In the genomic region with DNA sequence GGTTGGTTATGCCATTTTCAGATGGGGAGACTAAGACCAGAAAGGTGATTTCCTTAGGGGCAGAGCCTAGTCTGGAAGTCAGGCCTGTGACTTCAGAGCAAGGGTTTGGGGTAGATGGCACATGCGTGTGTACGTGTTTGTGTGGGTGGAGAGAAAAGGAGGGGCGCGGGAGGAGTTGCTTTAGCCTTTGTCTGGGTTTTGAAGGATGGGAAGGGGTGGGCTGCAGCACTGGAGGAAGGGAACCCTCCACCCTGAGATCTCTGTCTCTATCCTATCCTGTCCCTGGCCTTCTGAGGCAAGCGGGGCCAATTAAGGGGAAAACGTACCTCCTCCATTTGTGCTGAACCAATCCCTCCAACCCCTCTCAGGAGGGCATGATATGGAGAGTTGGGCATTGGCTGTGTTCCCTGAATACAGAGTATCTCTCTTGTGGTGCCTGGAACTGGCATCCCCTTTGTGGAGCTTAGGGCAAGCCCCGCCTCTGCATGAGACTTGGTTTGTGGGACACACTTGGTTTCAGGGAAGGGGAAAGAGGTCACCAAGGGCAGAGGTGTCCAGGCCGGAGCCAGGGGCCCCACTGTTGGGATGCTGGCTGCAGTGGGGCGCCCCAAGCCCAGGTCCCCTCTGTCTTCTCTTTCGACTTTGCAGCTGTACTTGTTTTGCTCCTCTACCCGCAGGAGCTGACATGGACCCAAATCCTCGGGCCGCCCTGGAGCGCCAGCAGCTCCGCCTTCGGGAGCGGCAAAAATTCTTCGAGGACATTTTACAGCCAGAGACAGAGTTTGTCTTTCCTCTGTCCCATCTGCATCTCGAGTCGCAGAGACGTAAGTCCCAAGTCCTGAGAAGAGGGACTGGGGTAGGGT, we compare ENCODE assay signal across 8 cellular contexts. TPM values are rescaled to one million over a fixed set of nuclear protein-coding genes. Genes with fewer than 3 reads are reported as not detected.
DNase-seq lines count a peak whose midpoint lies in the region; ATAC-seq, FAIRE-seq and TF ChIP-seq lines count a peak whose summit lies in the region.

A gene with protein sequence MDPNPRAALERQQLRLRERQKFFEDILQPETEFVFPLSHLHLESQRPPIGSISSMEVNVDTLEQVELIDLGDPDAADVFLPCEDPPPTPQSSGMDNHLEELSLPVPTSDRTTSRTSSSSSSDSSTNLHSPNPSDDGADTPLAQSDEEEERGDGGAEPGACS (plus strand): TSS at position 507 of the 863 bp plus-strand sequence. CDS start 179 bp downstream, at position 686.

- TF ChIP-seq POLR2A in A549 (IDR thresholded peaks at IDR 0.05; ENCODE audit: low read length) = no peak

- no peak within 1 kb of the TSS; a peak in 1 of 6 replicates for H3K27ac ChIP-seq in A549
- peak within 1 kb of the TSS; percentile 80 for H3K27ac ChIP-seq in Panc1 (ENCODE audit: low read length)
- H3K27ac ChIP-seq in mesenchymal stem cell (ENCODE audit: low read length, poor library complexity, severe bottlenecking) = no peak within 1 kb of the TSS
- H3K27ac ChIP-seq in temporal lobe (ENCODE audit: low read depth, low read length) = peak within 1 kb of the TSS; percentile 99

- TF ChIP-seq CTCF in A549 (IDR thresholded peaks at IDR 0.05) = no peak
- TF ChIP-seq CTCF in Panc1 (IDR thresholded peaks at IDR 0.05) = no peak

- H3K4me2 ChIP-seq in A549 = peak within 1 kb of the TSS; percentile 100; the same call in 2 of the 3 replicates
- peak within 1 kb of the TSS; percentile 93 for H3K4me2 ChIP-seq in mesenchymal stem cell (ENCODE audit: low read length, poor library complexity, severe bottlenecking)

- H3K4me3 ChIP-seq in A549 = no peak within 1 kb of the TSS
- H3K4me3 ChIP-seq in Panc1 (ENCODE audit: low read depth in 2 of 2, low read length in 2 of 2) = peak within 1 kb of the TSS; percentile 84 to 87
- peak within 1 kb of the TSS; percentile 72 to 82 for H3K4me3 ChIP-seq in mesenchymal stem cell (ENCODE audit: insufficient read depth in 1 of 2, low read depth in 1 of 2, low read length in 2 of 2)

- WGBS in A549 (ENCODE audit: missing lambda C conversion rate) = 96% methylated on average over 21 of the region's 21 CpGs
- 95% methylated on average over 19 of the region's 21 CpGs for WGBS in mesenchymal stem cell

- no peak for DNase-seq in A549 (ENCODE audit: low read depth in 1 of 2, low spot score in 1 of 2)
- no peak for DNase-seq in Panc1 (ENCODE audit: low read depth, low spot score)
- DNase-seq in effector CD8-positive, alpha-beta T cell (lab: John Stamatoyannopoulos, UW) = peak; percentile 13
- no peak for DNase-seq in mesenchymal stem cell
- DNase-seq in EL = no peak
- no peak for DNase-seq in SHP77 (lab: John Stamatoyannopoulos, UW)
- DNase-seq in NCI-H2081 (lab: John Stamatoyannopoulos, UW) = no peak

- no peak within 1 kb of the TSS for H2BK12ac ChIP-seq in mesenchymal stem cell (ENCODE audit: low read length in 2 of 2)

- ATAC-seq in A549 = no peak
- ATAC-seq in Panc1 = no peak

- CTCF ChIA-PET in A549 (lab: Yijun Ruan, JAX) (interaction anchor here (1.3 to 6.9 kb wide), 7 partner anchors 12 to 96 kb away, joined by 3 to 56 read pairs (median 4); no protein-coding TSS in a partner anchor), Panc1 (lab: Charles Lee) (interaction anchor here (0.6 kb wide), 1 partner anchor 28 kb away, joined by 3 read pairs; no protein-coding TSS in a partner anchor)

- POLR2A ChIA-PET in A549 (lab: Yijun Ruan, JAX) (interaction anchor here (1.8 kb wide), 1 partner anchor 8 kb away, joined by 15 read pairs; the partner anchor contains the start of gene PIGT), Panc1 (lab: Charles Lee) (no interaction called here)

- H3K18ac ChIP-seq in mesenchymal stem cell (ENCODE audit: low read depth in 1 of 2, low read length in 2 of 2) = peak within 1 kb of the TSS in 1 of 2 experiments; percentile 41

- TF ChIP-seq RAD21 in A549 (conservative IDR thresholded peaks at IDR 0.05 in 1 of 2, IDR thresholded peaks at IDR 0.05 in 1 of 2) = no peak

- peaks cover 10% of the 10 kb centered on the region for H3K36me3 ChIP-seq in Panc1 (ENCODE audit: control insufficient read depth, insufficient read depth, low read length)
- peaks cover 14 to 16% of the 10 kb centered on the region in 2 experiments for H3K36me3 ChIP-seq in mesenchymal stem cell (ENCODE audit: control insufficient read depth in 1 of 2, insufficient read depth in 2 of 2, low read depth in 1 of 2, low read length in 2 of 2)

- intact Hi-C loops in Panc1 (cut with micrococcal nuclease; ENCODE audit: unreplicated experiment) = no loop called here

- H4K8ac ChIP-seq in mesenchymal stem cell (ENCODE audit: low read length) = no peak within 1 kb of the TSS

- in situ Hi-C loops in Panc1 (cut with HindIII; ENCODE audit: low pct_unique_long_range_greater_than_20kb, low sequenced_read_pairs) = no loop called here

- H2BK5ac ChIP-seq in mesenchymal stem cell (ENCODE audit: low read depth, low read length, poor library complexity, severe bottlenecking) = no peak within 1 kb of the TSS

- H2AFZ ChIP-seq in mesenchymal stem cell (ENCODE audit: low read depth, low read length) = no peak within 1 kb of the TSS

- H3K4me1 ChIP-seq in A549 (peaks cover 4% of the 10 kb centered on the region; the same call in 1 of the 3 replicates), Panc1 (ENCODE audit: control insufficient read depth, insufficient read depth, low read length) (no peaks in the 10 kb centered on the region; the same call in 1 of the 2 replicates), mesenchymal stem cell (ENCODE audit: control insufficient read depth, insufficient read depth, low read depth, low read length) (peaks cover 14% of the 10 kb centered on the region)

- no peak within 1 kb of the TSS for H2BK120ac ChIP-seq in mesenchymal stem cell (ENCODE audit: low read depth, low read length)

- H3K9me3 ChIP-seq in A549 = no peaks in the 10 kb centered on the region
- no peaks in the 10 kb centered on the region for H3K9me3 ChIP-seq in Panc1 (ENCODE audit: control insufficient read depth, insufficient read depth, low read depth, low read length)
- H3K9me3 ChIP-seq in mesenchymal stem cell (ENCODE audit: control insufficient read depth, low read length) = no peaks in the 10 kb centered on the region

- BruUV-seq in Panc1 (replicated peaks; lab: Mats Ljungman, UMichigan) = no TSS peak

- no peak within 1 kb of the TSS for H2BK15ac ChIP-seq in mesenchymal stem cell (ENCODE audit: low read depth, poor library complexity, severe bottlenecking)

- FAIRE-seq in A549 (lab: Jason Lieb, UNC) = no peak

- H3K27me3 ChIP-seq in Panc1 (ENCODE audit: control insufficient read depth, insufficient read depth, low read length) (no peaks in the 10 kb centered on the region), mesenchymal stem cell (ENCODE audit: control insufficient read depth in 1 of 2, insufficient read depth in 1 of 2, low read length in 2 of 2) (peaks cover 0 to 3% of the 10 kb centered on the region in 2 experiments)

- no peak within 1 kb of the TSS for H3K4ac ChIP-seq in mesenchymal stem cell (ENCODE audit: low read depth in 1 of 2, low read length in 2 of 2)

- no peak within 1 kb of the TSS for H3K14ac ChIP-seq in mesenchymal stem cell (ENCODE audit: low read length in 2 of 2)

- H2AK5ac ChIP-seq in mesenchymal stem cell (ENCODE audit: low read length, severe bottlenecking) = no peak within 1 kb of the TSS

- no peak within 1 kb of the TSS for H3K23ac ChIP-seq in mesenchymal stem cell (ENCODE audit: low read length in 2 of 2)

- no peak for TF ChIP-seq EP300 in A549 (IDR thresholded peaks at IDR 0.05)

- peaks cover 5% of the 10 kb centered on the region for H3K79me1 ChIP-seq in mesenchymal stem cell (replicated peaks; ENCODE audit: low read length, poor library complexity, severe bottlenecking)

- H3K9ac ChIP-seq in mesenchymal stem cell (ENCODE audit: low read length) = peak within 1 kb of the TSS; percentile 87

- H4K91ac ChIP-seq in mesenchymal stem cell (ENCODE audit: low read length) = no peak within 1 kb of the TSS

TF ChIP-seq in A549, 52 proteins besides CTCF, POLR2A, EP300 and RAD21 (continues in another document):
- TF ChIP-seq, protein P1, sequence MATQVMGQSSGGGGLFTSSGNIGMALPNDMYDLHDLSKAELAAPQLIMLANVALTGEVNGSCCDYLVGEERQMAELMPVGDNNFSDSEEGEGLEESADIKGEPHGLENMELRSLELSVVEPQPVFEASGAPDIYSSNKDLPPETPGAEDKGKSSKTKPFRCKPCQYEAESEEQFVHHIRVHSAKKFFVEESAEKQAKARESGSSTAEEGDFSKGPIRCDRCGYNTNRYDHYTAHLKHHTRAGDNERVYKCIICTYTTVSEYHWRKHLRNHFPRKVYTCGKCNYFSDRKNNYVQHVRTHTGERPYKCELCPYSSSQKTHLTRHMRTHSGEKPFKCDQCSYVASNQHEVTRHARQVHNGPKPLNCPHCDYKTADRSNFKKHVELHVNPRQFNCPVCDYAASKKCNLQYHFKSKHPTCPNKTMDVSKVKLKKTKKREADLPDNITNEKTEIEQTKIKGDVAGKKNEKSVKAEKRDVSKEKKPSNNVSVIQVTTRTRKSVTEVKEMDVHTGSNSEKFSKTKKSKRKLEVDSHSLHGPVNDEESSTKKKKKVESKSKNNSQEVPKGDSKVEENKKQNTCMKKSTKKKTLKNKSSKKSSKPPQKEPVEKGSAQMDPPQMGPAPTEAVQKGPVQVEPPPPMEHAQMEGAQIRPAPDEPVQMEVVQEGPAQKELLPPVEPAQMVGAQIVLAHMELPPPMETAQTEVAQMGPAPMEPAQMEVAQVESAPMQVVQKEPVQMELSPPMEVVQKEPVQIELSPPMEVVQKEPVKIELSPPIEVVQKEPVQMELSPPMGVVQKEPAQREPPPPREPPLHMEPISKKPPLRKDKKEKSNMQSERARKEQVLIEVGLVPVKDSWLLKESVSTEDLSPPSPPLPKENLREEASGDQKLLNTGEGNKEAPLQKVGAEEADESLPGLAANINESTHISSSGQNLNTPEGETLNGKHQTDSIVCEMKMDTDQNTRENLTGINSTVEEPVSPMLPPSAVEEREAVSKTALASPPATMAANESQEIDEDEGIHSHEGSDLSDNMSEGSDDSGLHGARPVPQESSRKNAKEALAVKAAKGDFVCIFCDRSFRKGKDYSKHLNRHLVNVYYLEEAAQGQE (IDR thresholded peaks at IDR 0.05) = no peak
- no peak for TF ChIP-seq ZFP36 (IDR thresholded peaks at IDR 0.05; ENCODE audit: borderline replicate concordance, partially characterized antibody)
- no peak for TF ChIP-seq RCOR1 (IDR thresholded peaks at IDR 0.05; ENCODE audit: low read depth, low read length)
- no peak for TF ChIP-seq BHLHE40 (IDR thresholded peaks at IDR 0.05; ENCODE audit: low read depth, low read length)
- no peak for TF ChIP-seq CBX2 (IDR thresholded peaks at IDR 0.05; ENCODE audit: borderline replicate concordance, low read depth)

RNA-seq across cellular contexts. Expression of the gene that starts here (rescaled TPM):
- 20.9 and 31.1 TPM in 2 replicates for polyA plus RNA-seq in A549 (2011; rRNA removed)
- polyA plus RNA-seq in A549 (2012; cell fraction: cytosol; rRNA removed) = 14.2 and 15.9 TPM in 2 replicates
- 9.5 and 13.5 TPM in 2 replicates for polyA plus RNA-seq in A549 (2012; cell fraction: nucleus; rRNA removed)
- 6.2 to 6.5 TPM (median 6.3 TPM) in 3 replicates for polyA plus RNA-seq in A549 (2017; fragmentation: RNase III; extraction: RNeasy Plus Mini Kit Qiagen cat#74134 plus additional on column Dnase treatment)
- 9.8 and 14.8 TPM in 2 replicates for polyA minus RNA-seq in A549 (2011; rRNA and poly(A)+ RNA removed)
- 55.4 TPM for total RNA-seq in Panc1 (2021; ENCODE audit: unreplicated experiment)
- polyA plus RNA-seq in Panc1 (2012; ENCODE audit: insufficient read length) = 64.1 TPM
- polyA plus RNA-seq in mesenchymal stem cell (2013, experiment 1 of 2) = 12.5 TPM
- 12.0 TPM for polyA plus RNA-seq in mesenchymal stem cell (2013, experiment 2 of 2)
- total RNA-seq in temporal lobe = 7.4 TPM

Comparison
In these comparisons a context has a peak if more than half of its experiments do, and no peak if none do; other contexts are left out.
1. H3K27ac ChIP-seq: peak in Panc1 (single experiment) and temporal lobe (single experiment); none in A549 (0 of 2) and mesenchymal stem cell (single experiment).